Comparison of ENCODE assay signal across 29 cellular contexts in the genomic region with DNA sequence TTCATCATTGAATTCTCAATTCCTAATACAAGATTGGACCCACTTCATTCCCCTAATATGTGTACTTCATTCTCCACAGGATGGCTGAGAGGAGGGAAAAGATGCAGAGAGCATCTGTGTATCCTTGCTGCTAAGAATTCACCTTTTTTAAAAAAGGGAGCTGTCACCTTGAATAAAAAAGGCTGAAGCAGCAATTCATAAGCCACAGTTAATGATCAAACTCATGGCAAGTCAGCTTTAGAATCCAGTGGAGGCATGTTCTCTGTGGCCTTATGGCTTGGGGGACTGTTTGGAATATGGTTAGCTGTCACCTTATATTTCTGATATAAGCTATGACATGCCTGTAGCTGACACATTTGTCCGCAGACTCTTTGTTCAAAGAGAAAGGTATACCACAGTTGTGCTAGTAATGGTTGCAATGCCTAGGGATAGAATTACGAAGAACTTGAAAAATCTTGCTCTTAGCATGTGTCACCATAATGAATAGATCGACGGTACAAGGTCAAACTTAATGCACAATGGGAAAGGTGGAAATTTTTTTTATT.
"Had no signal": no experiment of that assay in that cellular context is flagged by ENCODE, and none has a peak within 500 bp of the region (broad histone marks: within the 10 kb centered on the region; RNA-seq: fewer than 3 reads in every experiment).

No MANE protein-coding gene starts in this region.

- H3K4me1 ChIP-seq: gastrocnemius medialis, neural progenitor cell, parathyroid adenoma, psoas muscle, testis, transverse colon had no signal

- H3K27ac ChIP-seq: gastrocnemius medialis, hepatocyte, neural progenitor cell, parathyroid adenoma, psoas muscle, testis, transverse colon had no signal

- H3K9me3 ChIP-seq: gastrocnemius medialis, psoas muscle, testis, transverse colon had no signal

- H3K4me3 ChIP-seq: gastrocnemius medialis, hepatocyte, neural progenitor cell, psoas muscle, testis, transverse colon had no signal

- DNase-seq: activated CD4-positive, alpha-beta memory T cell treated with anti-CD3 and anti-CD28 coated beads for 36 hours; activated CD4-positive, alpha-beta T cell treated with anti-CD3 and anti-CD28 coated beads, Interleukin-2, amount 10 ng/mL, durations not matched to agents 24 days and 14 days; activated CD4-positive, CD25-positive, alpha-beta regulatory T cell treated with anti-CD3 and anti-CD28 coated beads, Interleukin-2, amount 50 U/mL, for 72 hours; activated CD8-positive, alpha-beta memory T cell treated with anti-CD3 and anti-CD28 coated beads, Interleukin-2, amount 50 U/mL, for 48 hours; activated gamma-delta T cell treated with Interleukin-2 at 50 U/mL for 16 hours; activated naive CD4-positive, alpha-beta T cell treated with anti-CD3 and anti-CD28 coated beads, Interleukin-2, amount 50 U/mL, for 16 hours; activated T-cell treated with anti-CD3 and anti-CD28 coated beads, Interleukin-2, amount 50 U/mL, for 24 hours; amniotic stem cell; central memory CD4-positive, alpha-beta T cell; gastrocnemius medialis; glutamatergic neuron; islet precursor cell; left cardiac atrium; left ventricle myocardium superior; naive thymus-derived CD8-positive, alpha-beta T cell; occipital lobe; psoas muscle; right cardiac atrium; stimulated activated CD4-positive, alpha-beta T cell treated with anti-CD3 and anti-CD28 coated beads, Interleukin-4, amount 100 ng/mL, for 1 hour; stimulated activated naive CD8-positive, alpha-beta T cell treated with anti-CD3 and anti-CD28 coated beads, Interleukin-15, Interleukin-2, amounts not matched to agents 100 U/mL and 50 U/mL, for 24 hours; T-helper 2 cell; testis; transverse colon had no signal

- H2AFZ ChIP-seq: hepatocyte, neural progenitor cell, parathyroid adenoma had no signal

- H3K9ac ChIP-seq: neural progenitor cell, parathyroid adenoma had no signal

- H3K4me2 ChIP-seq: hepatocyte, neural progenitor cell had no signal

- H3K79me2 ChIP-seq: hepatocyte, parathyroid adenoma had no signal

- H3K36me3 ChIP-seq: gastrocnemius medialis, neural progenitor cell, transverse colon had no signal

- FAIRE-seq: endothelial cell of umbilical vein, urothelium cell line had no signal

- ATAC-seq: activated T-helper 17 cell treated with anti-CD3 and anti-CD28 coated beads, Interleukin-2, amount 50 U/mL, for 72 hours; gastrocnemius medialis; left cardiac atrium; left ventricle myocardium superior; naive thymus-derived CD8-positive, alpha-beta T cell; psoas muscle; right cardiac atrium; stimulated activated naive CD8-positive, alpha-beta T cell treated with anti-CD3 and anti-CD28 coated beads, Interleukin-15, Interleukin-2, amounts not matched to agents 100 U/mL and 50 U/mL, for 24 hours had no signal

- H3K27me3 ChIP-seq: gastrocnemius medialis, hepatocyte, neural progenitor cell, testis, transverse colon had no signal
